24 cellular contexts compared by ENCODE assay signal in genomic region chr18:13605901-13606300, GRCh38.
"Had no signal": no experiment of that assay in that cellular context is flagged by ENCODE, and none has a peak within 500 bp of the region (broad histone marks: within the 10 kb centered on the region; RNA-seq: fewer than 3 reads in every experiment).

No MANE protein-coding gene starts in this region.

- H3K27me3 ChIP-seq: adrenal gland had no signal

- H3K4me3 ChIP-seq: adrenal gland had no signal

- H3K36me3 ChIP-seq: adrenal gland had no signal

- H3K4me2 ChIP-seq: SK-N-SH had no signal

- DNase-seq: activated CD4-positive, alpha-beta T cell treated with anti-CD3 and anti-CD28 coated beads for 36 hours; activated CD4-positive, alpha-beta T cell treated with anti-CD3 and anti-CD28 coated beads, Interleukin-2, amount 50 U/mL, for 4 hours; activated CD8-positive, alpha-beta memory T cell treated with anti-CD3 and anti-CD28 coated beads, Interleukin-2, amount 50 U/mL, for 48 hours; activated naive CD4-positive, alpha-beta T cell treated with anti-CD3 and anti-CD28 coated beads, Interleukin-2, amount 50 U/mL, for 16 hours; activated naive CD8-positive, alpha-beta T cell treated with anti-CD3 and anti-CD28 coated beads, Interleukin-2, amount 10 ng/mL, durations not matched to agents 7 days and 5 days; activated T-cell treated with anti-CD3 and anti-CD28 coated beads, Interleukin-2, amount 50 U/mL, for 1 hour; adrenal gland; anterior cingulate cortex; cerebellar nuclear complex; NCI-H1105 treated with DMSO at 0.1 percent for 48 hours; NCI-H1436 treated with DMSO at 0.1 percent for 48 hours; NCI-H187; NCI-H2081; NCI-H446; NCI-H524; OCI-M1; RPMI8226; SK-N-SH; T-helper 1 cell had no signal

- H3K9me2 ChIP-seq: SK-N-SH had no signal

- H3K9ac ChIP-seq: KMS-11, SK-N-SH had no signal

- ATAC-seq: activated CD4-positive, alpha-beta T cell treated with anti-CD3 and anti-CD28 coated beads for 36 hours; activated CD8-positive, alpha-beta T cell treated with anti-CD3 and anti-CD28 coated beads, Interleukin-2, amount 10 ng/mL, durations not matched to agents 7 days and 5 days; Panc1; Right ventricle myocardium inferior had no signal

- H3K27ac ChIP-seq: adrenal gland, VCaP had no signal

- H3K9me3 ChIP-seq: adrenal gland, SK-N-SH had no signal
